1 cellular context compared by ENCODE assay signal in the genomic region with DNA sequence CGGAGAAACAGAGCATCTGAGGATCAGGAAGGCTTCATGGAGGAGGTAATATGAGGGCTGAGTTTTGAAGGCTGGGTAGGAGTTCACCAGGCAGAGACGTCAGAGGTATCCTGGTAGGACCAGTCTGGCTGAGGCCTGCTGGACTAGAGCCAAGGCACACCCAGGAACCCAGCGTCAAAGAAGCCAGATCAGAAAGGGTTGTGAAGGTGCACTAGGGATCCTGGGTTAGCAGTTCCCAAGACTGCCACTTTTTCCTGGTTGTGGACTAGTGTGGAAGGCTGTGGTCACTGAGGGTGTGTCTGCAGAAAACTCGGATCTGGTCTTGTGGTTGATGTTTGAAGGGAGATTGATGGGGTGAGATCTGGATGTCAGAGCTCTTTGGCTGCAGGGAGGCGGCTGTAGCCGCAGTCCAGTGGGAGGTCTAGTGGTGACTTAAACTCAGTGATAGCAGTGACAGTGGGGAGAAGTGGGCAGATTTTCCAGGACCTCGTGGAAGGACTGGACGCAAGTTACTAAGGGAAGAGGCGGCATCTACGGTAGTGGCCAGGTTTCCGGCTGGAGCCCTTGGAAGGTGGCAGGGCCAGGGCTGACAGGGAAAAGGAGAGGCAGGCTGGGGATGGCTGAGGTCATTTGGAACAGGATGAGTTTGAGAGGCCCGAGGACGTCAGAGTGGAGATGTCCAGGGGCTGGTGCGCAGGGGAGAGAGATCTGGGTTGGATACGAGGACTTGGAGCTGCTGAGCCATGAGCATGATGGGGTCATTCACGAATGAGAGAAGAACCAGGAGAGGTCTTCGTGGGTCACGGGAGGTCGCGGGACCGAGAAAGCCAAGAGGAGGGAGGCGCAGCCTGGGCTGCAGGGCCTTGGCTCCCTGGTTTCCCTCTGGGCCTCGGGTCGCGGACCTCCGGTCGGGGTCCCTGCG.
TF ChIP-seq lines count a peak whose summit lies in the region.

No MANE protein-coding gene starts in this region.

TF ChIP-seq in K562, 482 proteins besides CTCF, POLR2A, EP300 and RAD21 (continued from another document and continues in another):
- TF ChIP-seq RREB1 (CRISPR knock-in tag; IDR thresholded peaks at IDR 0.05) = no peak; the same call in 1 of the 2 replicates
- TF ChIP-seq, protein P1, sequence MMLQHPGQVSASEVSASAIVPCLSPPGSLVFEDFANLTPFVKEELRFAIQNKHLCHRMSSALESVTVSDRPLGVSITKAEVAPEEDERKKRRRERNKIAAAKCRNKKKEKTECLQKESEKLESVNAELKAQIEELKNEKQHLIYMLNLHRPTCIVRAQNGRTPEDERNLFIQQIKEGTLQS (IDR thresholded peaks at IDR 0.05) = no peak
- TF ChIP-seq, protein P1 (CRISPR knock-in tag; conservative IDR thresholded peaks at IDR 0.05) = no peak
- peak; percentile 74; the same call in 1 of the 2 replicates for TF ChIP-seq OTX1 (CRISPR knock-in tag; IDR thresholded peaks at IDR 0.05)
- TF ChIP-seq, protein P2, sequence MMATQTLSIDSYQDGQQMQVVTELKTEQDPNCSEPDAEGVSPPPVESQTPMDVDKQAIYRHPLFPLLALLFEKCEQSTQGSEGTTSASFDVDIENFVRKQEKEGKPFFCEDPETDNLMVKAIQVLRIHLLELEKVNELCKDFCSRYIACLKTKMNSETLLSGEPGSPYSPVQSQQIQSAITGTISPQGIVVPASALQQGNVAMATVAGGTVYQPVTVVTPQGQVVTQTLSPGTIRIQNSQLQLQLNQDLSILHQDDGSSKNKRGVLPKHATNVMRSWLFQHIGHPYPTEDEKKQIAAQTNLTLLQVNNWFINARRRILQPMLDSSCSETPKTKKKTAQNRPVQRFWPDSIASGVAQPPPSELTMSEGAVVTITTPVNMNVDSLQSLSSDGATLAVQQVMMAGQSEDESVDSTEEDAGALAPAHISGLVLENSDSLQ (IDR thresholded peaks at IDR 0.05) = peak; percentile 88
- TF ChIP-seq HES1 (IDR thresholded peaks at IDR 0.05; ENCODE audit: low read depth) = no peak
- TF ChIP-seq PML (IDR thresholded peaks at IDR 0.05; ENCODE audit: low read length) = no peak
- no peak for TF ChIP-seq ZNF75A (CRISPR knock-in tag; IDR thresholded peaks at IDR 0.05)
- TF ChIP-seq TARDBP (IDR thresholded peaks at IDR 0.05) = no peak
- no peak for TF ChIP-seq WHSC1 (IDR thresholded peaks at IDR 0.05; ENCODE audit: low read length)
- peak in 1 of 2 experiments; percentile 78; a peak in 1 of 4 replicates for TF ChIP-seq SRF (CRISPR knock-in tag; IDR thresholded peaks at IDR 0.05)
- no peak for TF ChIP-seq ELF2 (CRISPR knock-in tag; IDR thresholded peaks at IDR 0.05)
- peak; percentile 94 for TF ChIP-seq MEIS2 (IDR thresholded peaks at IDR 0.05; ENCODE audit: partially characterized antibody)
- TF ChIP-seq FOSL1 (tag; conservative IDR thresholded peaks at IDR 0.05) = 0 out of 2 replicates have a peak, but pooled peaks have one; percentile 10
- no peak; the same call in 1 of the 2 replicates for TF ChIP-seq HDGF (IDR thresholded peaks at IDR 0.05)
- TF ChIP-seq SMARCA4 (IDR thresholded peaks at IDR 0.05) = peak; percentile 21; the same call in 1 of the 2 replicates
- no peak for TF ChIP-seq ZC3H11A (IDR thresholded peaks at IDR 0.05; ENCODE audit: low read depth, low read length)
- peak; percentile 10 for TF ChIP-seq SAP30 (IDR thresholded peaks at IDR 0.05; ENCODE audit: borderline replicate concordance, insufficient read depth, low read depth, low read length, poor library complexity, severe bottlenecking)
- no peak for TF ChIP-seq HSF4 (CRISPR knock-in tag; IDR thresholded peaks at IDR 0.05; ENCODE audit: borderline replicate concordance)
- TF ChIP-seq, protein P3, sequence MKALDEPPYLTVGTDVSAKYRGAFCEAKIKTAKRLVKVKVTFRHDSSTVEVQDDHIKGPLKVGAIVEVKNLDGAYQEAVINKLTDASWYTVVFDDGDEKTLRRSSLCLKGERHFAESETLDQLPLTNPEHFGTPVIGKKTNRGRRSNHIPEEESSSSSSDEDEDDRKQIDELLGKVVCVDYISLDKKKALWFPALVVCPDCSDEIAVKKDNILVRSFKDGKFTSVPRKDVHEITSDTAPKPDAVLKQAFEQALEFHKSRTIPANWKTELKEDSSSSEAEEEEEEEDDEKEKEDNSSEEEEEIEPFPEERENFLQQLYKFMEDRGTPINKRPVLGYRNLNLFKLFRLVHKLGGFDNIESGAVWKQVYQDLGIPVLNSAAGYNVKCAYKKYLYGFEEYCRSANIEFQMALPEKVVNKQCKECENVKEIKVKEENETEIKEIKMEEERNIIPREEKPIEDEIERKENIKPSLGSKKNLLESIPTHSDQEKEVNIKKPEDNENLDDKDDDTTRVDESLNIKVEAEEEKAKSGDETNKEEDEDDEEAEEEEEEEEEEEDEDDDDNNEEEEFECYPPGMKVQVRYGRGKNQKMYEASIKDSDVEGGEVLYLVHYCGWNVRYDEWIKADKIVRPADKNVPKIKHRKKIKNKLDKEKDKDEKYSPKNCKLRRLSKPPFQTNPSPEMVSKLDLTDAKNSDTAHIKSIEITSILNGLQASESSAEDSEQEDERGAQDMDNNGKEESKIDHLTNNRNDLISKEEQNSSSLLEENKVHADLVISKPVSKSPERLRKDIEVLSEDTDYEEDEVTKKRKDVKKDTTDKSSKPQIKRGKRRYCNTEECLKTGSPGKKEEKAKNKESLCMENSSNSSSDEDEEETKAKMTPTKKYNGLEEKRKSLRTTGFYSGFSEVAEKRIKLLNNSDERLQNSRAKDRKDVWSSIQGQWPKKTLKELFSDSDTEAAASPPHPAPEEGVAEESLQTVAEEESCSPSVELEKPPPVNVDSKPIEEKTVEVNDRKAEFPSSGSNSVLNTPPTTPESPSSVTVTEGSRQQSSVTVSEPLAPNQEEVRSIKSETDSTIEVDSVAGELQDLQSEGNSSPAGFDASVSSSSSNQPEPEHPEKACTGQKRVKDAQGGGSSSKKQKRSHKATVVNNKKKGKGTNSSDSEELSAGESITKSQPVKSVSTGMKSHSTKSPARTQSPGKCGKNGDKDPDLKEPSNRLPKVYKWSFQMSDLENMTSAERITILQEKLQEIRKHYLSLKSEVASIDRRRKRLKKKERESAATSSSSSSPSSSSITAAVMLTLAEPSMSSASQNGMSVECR (CRISPR knock-in tag; IDR thresholded peaks at IDR 0.05) = 0 out of 2 replicates have a peak, but pooled peaks have one; percentile 17
- peak; percentile 48; the same call in 1 of the 2 replicates for TF ChIP-seq NKRF (IDR thresholded peaks at IDR 0.05; ENCODE audit: borderline replicate concordance)
- TF ChIP-seq ESRRA (IDR thresholded peaks at IDR 0.05; ENCODE audit: borderline replicate concordance, low read depth) = peak; percentile 62; the same call in 1 of the 2 replicates
- TF ChIP-seq ZBTB5 (IDR thresholded peaks at IDR 0.05) = no peak
- TF ChIP-seq RCOR1 (IDR thresholded peaks at IDR 0.05; ENCODE audit: borderline replicate concordance in 1 of 2, low read depth in 2 of 2, low read length in 2 of 2) = peak in 1 of 2 experiments; percentile 38; a peak in 1 of 4 replicates
- no peak for TF ChIP-seq MCM5 (IDR thresholded peaks at IDR 0.05; ENCODE audit: low read depth)
- TF ChIP-seq, protein P4, sequence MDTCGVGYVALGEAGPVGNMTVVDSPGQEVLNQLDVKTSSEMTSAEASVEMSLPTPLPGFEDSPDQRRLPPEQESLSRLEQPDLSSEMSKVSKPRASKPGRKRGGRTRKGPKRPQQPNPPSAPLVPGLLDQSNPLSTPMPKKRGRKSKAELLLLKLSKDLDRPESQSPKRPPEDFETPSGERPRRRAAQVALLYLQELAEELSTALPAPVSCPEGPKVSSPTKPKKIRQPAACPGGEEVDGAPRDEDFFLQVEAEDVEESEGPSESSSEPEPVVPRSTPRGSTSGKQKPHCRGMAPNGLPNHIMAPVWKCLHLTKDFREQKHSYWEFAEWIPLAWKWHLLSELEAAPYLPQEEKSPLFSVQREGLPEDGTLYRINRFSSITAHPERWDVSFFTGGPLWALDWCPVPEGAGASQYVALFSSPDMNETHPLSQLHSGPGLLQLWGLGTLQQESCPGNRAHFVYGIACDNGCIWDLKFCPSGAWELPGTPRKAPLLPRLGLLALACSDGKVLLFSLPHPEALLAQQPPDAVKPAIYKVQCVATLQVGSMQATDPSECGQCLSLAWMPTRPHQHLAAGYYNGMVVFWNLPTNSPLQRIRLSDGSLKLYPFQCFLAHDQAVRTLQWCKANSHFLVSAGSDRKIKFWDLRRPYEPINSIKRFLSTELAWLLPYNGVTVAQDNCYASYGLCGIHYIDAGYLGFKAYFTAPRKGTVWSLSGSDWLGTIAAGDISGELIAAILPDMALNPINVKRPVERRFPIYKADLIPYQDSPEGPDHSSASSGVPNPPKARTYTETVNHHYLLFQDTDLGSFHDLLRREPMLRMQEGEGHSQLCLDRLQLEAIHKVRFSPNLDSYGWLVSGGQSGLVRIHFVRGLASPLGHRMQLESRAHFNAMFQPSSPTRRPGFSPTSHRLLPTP (IDR thresholded peaks at IDR 0.05; ENCODE audit: borderline replicate concordance, extremely low read depth, insufficient read length) = no peak
- TF ChIP-seq ZNF785 (CRISPR knock-in tag; IDR thresholded peaks at IDR 0.05) = no peak
- peak; percentile 43; the same call in 1 of the 2 replicates for TF ChIP-seq NBN (IDR thresholded peaks at IDR 0.05; ENCODE audit: low read depth)
- no peak for TF ChIP-seq XRCC4 (IDR thresholded peaks at IDR 0.05; ENCODE audit: extremely low read depth, insufficient read depth, insufficient read length)
- TF ChIP-seq TEAD1 (CRISPR knock-in tag; IDR thresholded peaks at IDR 0.05) = 0 out of 4 replicates have a peak, but pooled peaks of 1 of the 2 experiments have one; percentile 48
- TF ChIP-seq FOXJ2 (tag; IDR thresholded peaks at IDR 0.05) = no peak
- no peak for TF ChIP-seq ZNF3 (CRISPR knock-in tag; IDR thresholded peaks at IDR 0.05)
- TF ChIP-seq RBBP5 (IDR thresholded peaks at IDR 0.05; ENCODE audit: borderline replicate concordance, insufficient read depth, low read length, poor library complexity, severe bottlenecking) = peak; percentile 56
